ENCODE assay signal across 16 cellular contexts in genomic region chr6:114142256-114142655, GRCh38.
"Had no signal": no experiment of that assay in that cellular context is flagged by ENCODE, and none has a peak within 500 bp of the region (broad histone marks: within the 10 kb centered on the region; RNA-seq: fewer than 3 reads in every experiment).

No MANE protein-coding gene starts in this region.

- DNase-seq: activated CD4-positive, alpha-beta T cell treated with anti-CD3 and anti-CD28 coated beads, Interleukin-2, amount 50 U/mL, for 4 hours; activated gamma-delta T cell; activated T-cell treated with anti-CD3 and anti-CD28 coated beads, Interleukin-2, amount 50 U/mL, for 72 hours; dermis blood vessel endothelial cell; effector memory CD8-positive, alpha-beta T cell; esophagus squamous epithelium; islet precursor cell; left colon; lower lobe of right lung; nephron progenitor cell; occipital lobe; retina; spleen; stimulated activated CD4-positive, alpha-beta T cell treated with anti-CD3 and anti-CD28 coated beads, Interleukin-4, amount 100 ng/mL, for 4 hours; T-helper 17 cell; upper lobe of right lung had no signal
